8 cellular contexts compared by ENCODE assay signal in genomic region chr2:208127090-208127489, GRCh38. TPM values are rescaled to one million over a fixed set of nuclear protein-coding genes. Genes with fewer than 3 reads are reported as not detected.
"Had no signal": no experiment of that assay in that cellular context is flagged by ENCODE, and none has a peak within 500 bp of the region (broad histone marks: within the 10 kb centered on the region; RNA-seq: fewer than 3 reads in every experiment).

No MANE protein-coding gene starts in this region.

- ATAC-seq: GM12878 had no signal

- FAIRE-seq: G401.6, GM12878, GM12891, GM12892, GM18507, GM19239 had no signal

- H3K4me3 ChIP-seq: GM12878 had no signal

- DNase-seq: GDM1 had no signal

RNA-seq across cellular contexts. Expression of gene CRYGC, which starts 2.5 kb away (rescaled TPM):
- total RNA-seq: GM12878 had no signal
- polyA plus RNA-seq: GM12878 had no signal

RNA-seq across cellular contexts. Expression of gene CRYGD, which starts 2.8 kb away (rescaled TPM):
- total RNA-seq: G401, GM12878 had no signal
- polyA plus RNA-seq: GM12878 had no signal

RNA-seq across cellular contexts. Expression of gene CRYGB, which starts 18.9 kb away (rescaled TPM):
- total RNA-seq: G401, GM12878 had no signal
- polyA plus RNA-seq: GM12878 had no signal

RNA-seq across cellular contexts. Expression of gene CRYGA, which starts 36.3 kb away (rescaled TPM):
- total RNA-seq: G401, GM12878 had no signal
- polyA plus RNA-seq: GM12878 had no signal
